ENCODE assay signal across 1 cellular context in the genomic region with DNA sequence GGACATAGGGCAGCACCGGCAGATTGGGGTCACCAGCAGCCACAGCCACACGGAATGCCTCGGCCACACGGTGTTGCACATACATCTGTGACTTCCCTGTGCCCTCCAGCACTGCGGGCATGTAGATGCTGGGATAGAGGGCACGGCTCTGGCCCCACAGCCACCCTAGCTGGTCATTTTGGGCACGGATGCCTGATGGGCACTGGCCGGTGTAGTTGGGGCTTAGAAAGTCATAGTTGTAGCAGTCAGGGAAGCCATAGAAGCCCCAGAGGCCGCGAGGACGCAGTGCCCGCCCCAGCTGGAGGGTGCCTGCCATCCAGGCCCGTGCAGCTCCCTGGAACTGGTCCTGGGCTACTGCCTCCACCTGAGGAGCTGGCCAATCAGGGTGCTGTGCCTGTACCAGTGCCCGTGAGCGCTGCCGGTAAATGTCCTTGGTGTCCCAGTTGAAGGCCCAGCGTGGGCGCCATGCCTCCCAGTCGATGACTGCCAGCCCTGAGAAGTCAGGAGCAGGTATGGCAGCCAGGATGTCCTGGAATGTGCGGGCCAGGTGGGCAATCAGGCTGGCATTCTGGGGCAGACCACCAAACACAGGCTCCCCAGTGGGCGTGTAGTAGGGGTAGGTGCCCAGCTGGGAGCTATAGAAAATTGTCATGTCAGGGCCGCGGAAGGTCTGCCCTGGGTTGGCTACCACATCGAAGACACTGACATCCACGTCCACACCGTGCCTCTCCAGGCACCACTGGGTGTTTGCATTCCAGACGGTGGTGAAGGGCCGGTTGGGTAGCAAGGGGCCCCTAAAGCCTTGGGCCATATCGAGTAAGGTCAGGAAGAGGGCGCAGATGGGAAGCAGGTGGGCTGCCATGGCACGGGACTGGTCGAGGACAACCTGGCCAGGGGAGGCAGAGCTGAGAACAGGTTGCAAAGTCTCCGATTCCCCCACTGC.
TF ChIP-seq lines count a peak whose summit lies in the region.

No MANE protein-coding gene starts in this region.

TF ChIP-seq in endothelial cell of umbilical vein, 7 proteins besides CTCF, POLR2A, EP300 and RAD21:
- TF ChIP-seq POLR2AphosphoS5 (IDR thresholded peaks at IDR 0.05; ENCODE audit: insufficient read depth, low read depth, low read length) (no peak), EZH2 (IDR thresholded peaks at IDR 0.05; ENCODE audit: borderline replicate concordance, low read depth, low read length, severe bottlenecking) (no peak), GATA2 (IDR thresholded peaks at IDR 0.05; ENCODE audit: insufficient read depth, insufficient read length, low read depth, low read length) (no peak), FOS (IDR thresholded peaks at IDR 0.05; ENCODE audit: borderline replicate concordance, insufficient read depth, low read length) (no peak), JUN (IDR thresholded peaks at IDR 0.05; ENCODE audit: borderline replicate concordance, insufficient read depth, insufficient read length, low read depth) (no peak), MYC (IDR thresholded peaks at IDR 0.05; ENCODE audit: low read depth, low read length) (no peak)
- TF ChIP-seq, protein P1, sequence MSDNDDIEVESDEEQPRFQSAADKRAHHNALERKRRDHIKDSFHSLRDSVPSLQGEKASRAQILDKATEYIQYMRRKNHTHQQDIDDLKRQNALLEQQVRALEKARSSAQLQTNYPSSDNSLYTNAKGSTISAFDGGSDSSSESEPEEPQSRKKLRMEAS (IDR thresholded peaks at IDR 0.05; ENCODE audit: insufficient read depth, insufficient read length): no peak
